Comparison of ENCODE assay signal across 24 cellular contexts in genomic region chr5:28286566-28286965, GRCh38.
"Had no signal": no experiment of that assay in that cellular context is flagged by ENCODE, and none has a peak within 500 bp of the region (broad histone marks: within the 10 kb centered on the region; RNA-seq: fewer than 3 reads in every experiment).

No MANE protein-coding gene starts in this region.

- H3K27me3 ChIP-seq: left lung, neutrophil, pancreas, right lobe of liver, suprapubic skin, transverse colon had no signal

- H3K36me3 Mint-ChIP-seq: activated CD8-positive, alpha-beta memory T cell treated with anti-CD3 and anti-CD28 coated beads, Interleukin-2, amount 10 ng/mL, durations not matched to agents 7 days and 5 days; activated naive CD8-positive, alpha-beta T cell; naive thymus-derived CD4-positive, alpha-beta T cell had no signal

- DNase-seq: activated B cell treated with CpG ODN at 0.5 μM for 24 hours; activated CD4-positive, alpha-beta memory T cell treated with anti-CD3 and anti-CD28 coated beads, Interleukin-2, amount 10 ng/mL, durations not matched to agents 7 days and 5 days; activated CD4-positive, alpha-beta T cell treated with anti-CD3 and anti-CD28 coated beads for 48 hours; activated CD8-positive, alpha-beta memory T cell treated with anti-CD3 and anti-CD28 coated beads, Interleukin-2, amount 10 ng/mL, durations not matched to agents 7 days and 5 days; amniotic stem cell; caudate nucleus; dorsolateral prefrontal cortex; foreskin fibroblast; glutamatergic neuron; kidney; left lung; mucosa of descending colon; naive thymus-derived CD4-positive, alpha-beta T cell; pancreas; right lobe of liver; small intestine; stimulated activated CD4-positive, alpha-beta T cell treated with anti-CD3 and anti-CD28 coated beads, Interleukin-4, amount 100 ng/mL, for 1 hour; stimulated activated naive CD8-positive, alpha-beta T cell treated with anti-CD3 and anti-CD28 coated beads, Interleukin-15, amount 100 ng/mL, for 72 hours; transverse colon had no signal

- H3K9me3 ChIP-seq: neutrophil, pancreas, right lobe of liver, suprapubic skin had no signal

- H3K27me3 Mint-ChIP-seq: activated B cell treated with CpG ODN at 0.5 μM for 24 hours; activated CD4-positive, alpha-beta memory T cell treated with anti-CD3 and anti-CD28 coated beads, Interleukin-2, amount 10 ng/mL, durations not matched to agents 7 days and 5 days; activated CD8-positive, alpha-beta memory T cell treated with anti-CD3 and anti-CD28 coated beads, Interleukin-2, amount 10 ng/mL, durations not matched to agents 7 days and 5 days; activated naive CD8-positive, alpha-beta T cell; naive thymus-derived CD4-positive, alpha-beta T cell; stimulated activated naive CD8-positive, alpha-beta T cell treated with anti-CD3 and anti-CD28 coated beads, Interleukin-15, amount 100 ng/mL, for 72 hours had no signal

- H3K4me3 ChIP-seq: dorsolateral prefrontal cortex, left lung, mucosa of descending colon, pancreas, right lobe of liver, transverse colon had no signal

- H3K36me3 ChIP-seq: left lung, neutrophil, pancreas, right lobe of liver, suprapubic skin, transverse colon had no signal

- H3K4me3 Mint-ChIP-seq: activated B cell treated with CpG ODN at 0.5 μM for 24 hours; activated CD4-positive, alpha-beta memory T cell treated with anti-CD3 and anti-CD28 coated beads, Interleukin-2, amount 10 ng/mL, durations not matched to agents 7 days and 5 days; activated CD8-positive, alpha-beta memory T cell treated with anti-CD3 and anti-CD28 coated beads, Interleukin-2, amount 10 ng/mL, durations not matched to agents 7 days and 5 days; activated naive CD8-positive, alpha-beta T cell; naive thymus-derived CD4-positive, alpha-beta T cell; stimulated activated naive CD8-positive, alpha-beta T cell treated with anti-CD3 and anti-CD28 coated beads, Interleukin-15, amount 100 ng/mL, for 72 hours had no signal

- H3K4me1 Mint-ChIP-seq: activated B cell treated with CpG ODN at 0.5 μM for 24 hours; activated CD4-positive, alpha-beta memory T cell treated with anti-CD3 and anti-CD28 coated beads, Interleukin-2, amount 10 ng/mL, durations not matched to agents 7 days and 5 days; activated CD8-positive, alpha-beta memory T cell treated with anti-CD3 and anti-CD28 coated beads, Interleukin-2, amount 10 ng/mL, durations not matched to agents 7 days and 5 days; naive thymus-derived CD4-positive, alpha-beta T cell; stimulated activated naive CD8-positive, alpha-beta T cell treated with anti-CD3 and anti-CD28 coated beads, Interleukin-15, amount 100 ng/mL, for 72 hours had no signal

- H3K27ac Mint-ChIP-seq: activated B cell treated with CpG ODN at 0.5 μM for 24 hours; activated CD4-positive, alpha-beta memory T cell treated with anti-CD3 and anti-CD28 coated beads, Interleukin-2, amount 10 ng/mL, durations not matched to agents 7 days and 5 days; activated CD8-positive, alpha-beta memory T cell treated with anti-CD3 and anti-CD28 coated beads, Interleukin-2, amount 10 ng/mL, durations not matched to agents 7 days and 5 days; activated naive CD8-positive, alpha-beta T cell; naive thymus-derived CD4-positive, alpha-beta T cell; stimulated activated naive CD8-positive, alpha-beta T cell treated with anti-CD3 and anti-CD28 coated beads, Interleukin-15, amount 100 ng/mL, for 72 hours had no signal

- H3K27ac ChIP-seq: dorsolateral prefrontal cortex, epithelial cell of prostate, left lung, neutrophil, pancreas, right lobe of liver, suprapubic skin, transverse colon had no signal

- H3K4me1 ChIP-seq: left lung, pancreas, right lobe of liver, suprapubic skin, transverse colon had no signal

- FAIRE-seq: colon, kidney, pancreas, small intestine had no signal

- ATAC-seq: activated CD8-positive, alpha-beta memory T cell treated with anti-CD3 and anti-CD28 coated beads, Interleukin-2, amount 10 ng/mL, durations not matched to agents 7 days and 5 days; left lung; mucosa of descending colon; naive thymus-derived CD4-positive, alpha-beta T cell; pancreas; right lobe of liver; stimulated activated naive CD8-positive, alpha-beta T cell treated with anti-CD3 and anti-CD28 coated beads, Interleukin-15, amount 100 ng/mL, for 72 hours had no signal
